Comparison of ENCODE assay signal across 12 cellular contexts in genomic region chr11:124656759-124657627, GRCh38. TPM values are rescaled to one million over a fixed set of nuclear protein-coding genes. Genes with fewer than 3 reads are reported as not detected.
DNase-seq lines count a peak whose midpoint lies in the region; TF ChIP-seq lines count a peak whose summit lies in the region.
"Had no signal": no experiment of that assay in that cellular context is flagged by ENCODE, and none has a peak within 500 bp of the region (broad histone marks: within the 10 kb centered on the region; RNA-seq: fewer than 3 reads in every experiment).

No MANE protein-coding gene starts in this region.

- H3K4me1 ChIP-seq in SJCRH30 = peaks cover 5% of the 10 kb centered on the region; the same call in 1 of the 2 replicates
- H3K4me1 ChIP-seq in Caco-2 = peaks cover 6% of the 10 kb centered on the region; the same call in 1 of the 2 replicates

- H3K4me3 Mint-ChIP-seq in Caco-2 (ENCODE audit: unreplicated experiment) = no peak overlapping the region
- H3K4me3 Mint-ChIP-seq: nephron had no signal

- H3K9me3 ChIP-seq in SJCRH30 (replicated peaks) (no peaks in the 10 kb centered on the region), Caco-2 (no peaks in the 10 kb centered on the region)

- intact Hi-C loops in Caco-2 (cut with micrococcal nuclease; ENCODE audit: unreplicated experiment) = no loop called here

- peak; percentile 37 for DNase-seq in NCI-H2107 treated with DMSO at 0.1 percent for 48 hours (lab: John Stamatoyannopoulos, UW; ENCODE audit: unreplicated experiment)
- DNase-seq in NCI-H2107 (lab: John Stamatoyannopoulos, UW) = no peak
- DNase-seq in SJCRH30 = peak; percentile 38 to 56
- peak; percentile 23 for DNase-seq in iPS-NIHi11 (ENCODE audit: low spot score)
- DNase-seq in NCI-H2196 treated with DMSO at 0.1 percent for 48 hours (lab: John Stamatoyannopoulos, UW; ENCODE audit: unreplicated experiment) = no peak
- no peak for DNase-seq in Caco-2
- no peak for DNase-seq in hepatic stellate cell (ENCODE audit: low spot score)
- DNase-seq: activated T-cell treated with anti-CD3 and anti-CD28 coated beads for 4 hours; NCI-H1930; stimulated activated naive CD8-positive, alpha-beta T cell treated with anti-CD3 and anti-CD28 coated beads, Interleukin-15, Interleukin-2, amounts not matched to agents 100 U/mL and 50 U/mL, for 24 hours had no signal

- no peak overlapping the region for H3K27ac Mint-ChIP-seq in Caco-2 (ENCODE audit: unreplicated experiment)

- H3K27me3 Mint-ChIP-seq in Caco-2 (ENCODE audit: insufficient read depth, unreplicated experiment) = no peaks in the 10 kb centered on the region

- BruUV-seq in Caco-2 (replicated peaks; lab: Mats Ljungman, UMichigan) = no TSS peak

- H3K27me3 ChIP-seq in SJCRH30 (no peaks in the 10 kb centered on the region), Caco-2 (replicated peaks; ENCODE audit: control insufficient read depth, insufficient read depth, low read length) (no peaks in the 10 kb centered on the region)

- no peak overlapping the region for H3K4me3 ChIP-seq in SJCRH30
- no peak overlapping the region for H3K4me3 ChIP-seq in Caco-2 (ENCODE audit: low read depth, low read length)

- TF ChIP-seq CTCF in Caco-2 (IDR thresholded peaks at IDR 0.05; ENCODE audit: insufficient read depth in 1 of 2, low read depth in 1 of 2, low read length in 1 of 2, severe bottlenecking in 1 of 2, unreplicated experiment in 1 of 2) = no peak

- no peaks in the 10 kb centered on the region for H3K9me3 Mint-ChIP-seq in Caco-2 (ENCODE audit: unreplicated experiment)
- H3K9me3 Mint-ChIP-seq: nephron had no signal

- H3K36me3 ChIP-seq in SJCRH30 = no peaks in the 10 kb centered on the region
- H3K36me3 ChIP-seq in Caco-2 (ENCODE audit: control insufficient read depth, insufficient read depth, low read length) = no peaks in the 10 kb centered on the region

- CTCF ChIA-PET in Caco-2 (lab: Charles Lee) = interaction anchor here (0.6 to 1.2 kb wide), 4 partner anchors 12 to 1602 kb away, joined by 3 to 6 read pairs (median 4); no protein-coding TSS in a partner anchor

- H3K27ac ChIP-seq in SJCRH30 (no peak overlapping the region), temporal lobe (ENCODE audit: low read depth, low read length) (peak overlapping the region; percentile 55)

- H3K36me3 Mint-ChIP-seq in Caco-2 (ENCODE audit: insufficient read depth, unreplicated experiment) = no peaks in the 10 kb centered on the region

- H3K4me1 Mint-ChIP-seq in Caco-2 (ENCODE audit: low read depth, unreplicated experiment) = no peaks in the 10 kb centered on the region

- POLR2A ChIA-PET in Caco-2 (lab: Charles Lee) = no interaction called here

RNA-seq across cellular contexts. Expression of gene SIAE, which starts 16.5 kb away (rescaled TPM):
- total RNA-seq in SJCRH30 (2014; rRNA removed; shearing (Covaris generic)) = 0.43 and 0.63 TPM in 2 replicates
- total RNA-seq in temporal lobe = 6.9 TPM
- 33.7 and 34.1 TPM in 2 replicates for total RNA-seq in Caco-2 (2022)

RNA-seq across cellular contexts. Expression of gene SPA17, which starts 16.7 kb away (rescaled TPM):
- total RNA-seq in SJCRH30 (2014; rRNA removed; shearing (Covaris generic)) = 4.0 and 6.0 TPM in 2 replicates
- total RNA-seq in temporal lobe = 5.4 TPM
- total RNA-seq in Caco-2 (2022) = 3.7 and 4.2 TPM in 2 replicates

RNA-seq across cellular contexts. Expression of gene TBRG1, which starts 34.3 kb away (rescaled TPM):
- 11.9 and 14.4 TPM in 2 replicates for total RNA-seq in SJCRH30 (2014; rRNA removed; shearing (Covaris generic))
- total RNA-seq in temporal lobe (26.8 TPM), Caco-2 (2022) (71.5 and 72.0 TPM in 2 replicates)

RNA-seq across cellular contexts. Expression of gene PANX3, which starts 45.8 kb away (rescaled TPM):
- not detected in 2 replicates for total RNA-seq in SJCRH30 (2014; rRNA removed; shearing (Covaris generic))
- total RNA-seq in temporal lobe (0.25 TPM), Caco-2 (2022) (not detected in 2 replicates)

Comparison
In these comparisons a context has a peak if more than half of its experiments do, and no peak if none do; other contexts are left out.
1. DNase-seq: peak in NCI-H2107 treated with DMSO at 0.1 percent for 48 hours (single experiment), SJCRH30 (2 of 2) and iPS-NIHi11 (single experiment); none in NCI-H2107 (single experiment), NCI-H2196 treated with DMSO at 0.1 percent for 48 hours (single experiment), Caco-2 (0 of 2) and hepatic stellate cell (single experiment).